10 cellular contexts compared by ENCODE assay signal in the genomic region with DNA sequence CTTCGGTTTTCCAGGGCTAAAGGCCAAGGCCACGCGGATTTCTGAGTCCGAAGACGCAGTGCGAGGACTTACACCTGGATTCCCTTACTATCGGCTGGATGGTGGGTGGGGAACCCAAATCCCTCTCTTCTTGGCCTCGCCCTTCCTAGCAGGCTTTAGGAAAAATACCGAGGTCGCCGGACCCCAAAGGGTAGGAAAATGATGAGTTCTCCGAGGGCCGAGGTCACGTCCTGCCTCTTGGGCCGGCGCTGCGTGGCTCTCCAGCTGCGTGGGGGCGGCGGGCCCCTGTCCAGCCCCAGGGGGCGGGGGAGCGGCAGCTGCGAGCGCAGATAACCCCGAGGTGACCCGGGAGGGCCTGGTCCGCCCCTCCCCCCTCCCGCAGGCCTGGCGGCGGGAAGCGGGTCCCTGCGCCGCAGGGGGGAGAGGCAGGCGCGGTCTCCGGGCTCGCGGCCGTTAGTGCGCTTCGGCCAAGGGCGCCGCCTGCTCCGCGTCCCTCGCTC. TPM values are rescaled to one million over a fixed set of nuclear protein-coding genes. Genes with fewer than 3 reads are reported as not detected.
DNase-seq lines count a peak whose midpoint lies in the region; ATAC-seq and TF ChIP-seq lines count a peak whose summit lies in the region.
"Had no signal": no experiment of that assay in that cellular context is flagged by ENCODE, and none has a peak within 500 bp of the region (broad histone marks: within the 10 kb centered on the region; RNA-seq: fewer than 3 reads in every experiment).

No MANE protein-coding gene starts in this region.

- peak overlapping the region; percentile 56 for H3K4me2 ChIP-seq in mesendoderm (ENCODE audit: low read length)

- H3K18ac ChIP-seq in mesendoderm (ENCODE audit: low read length): no peak overlapping the region

- no peaks in the 10 kb centered on the region for H3K79me2 ChIP-seq in mesendoderm (ENCODE audit: control insufficient read depth, insufficient read depth, low read length)

- peaks cover 83% of the 10 kb centered on the region for H3K27me3 ChIP-seq in CD4-positive, alpha-beta T cell (ENCODE audit: control insufficient read depth, insufficient read depth, low read length)
- peaks cover 45% of the 10 kb centered on the region for H3K27me3 ChIP-seq in mesendoderm (ENCODE audit: insufficient read depth, low read length, poor library complexity)

- no peak overlapping the region for H2BK5ac ChIP-seq in mesendoderm (ENCODE audit: low read length)

- H3K36me3 Mint-ChIP-seq in CD4-positive, alpha-beta T cell (ENCODE audit: low read depth): no peaks in the 10 kb centered on the region
- H3K36me3 Mint-ChIP-seq in activated CD8-positive, alpha-beta T cell treated with anti-CD3 and anti-CD28 coated beads for 36 hours (ENCODE audit: low read depth): no peaks in the 10 kb centered on the region

- TF ChIP-seq CTCF in CD4-positive, alpha-beta T cell (IDR thresholded peaks at IDR 0.05): no peak
- no peak for TF ChIP-seq CTCF in GM13977 (IDR thresholded peaks at IDR 0.05; ENCODE audit: extremely low read depth, insufficient read depth, missing control alignments)
- TF ChIP-seq CTCF in activated CD8-positive, alpha-beta T cell treated with anti-CD3 and anti-CD28 coated beads for 36 hours (IDR thresholded peaks at IDR 0.05): no peak

- peaks cover 48% of the 10 kb centered on the region for H3K4me1 Mint-ChIP-seq in CD4-positive, alpha-beta T cell (ENCODE audit: low read depth)
- peaks cover 36% of the 10 kb centered on the region for H3K4me1 Mint-ChIP-seq in activated CD8-positive, alpha-beta T cell treated with anti-CD3 and anti-CD28 coated beads for 36 hours (ENCODE audit: low read depth)

- no peak overlapping the region for H3K23ac ChIP-seq in mesendoderm (ENCODE audit: low read length)

- no peak overlapping the region for H2AK5ac ChIP-seq in mesendoderm (ENCODE audit: low read length)

- in situ Hi-C loops in GM13977 (cut with MboI; ENCODE audit: low pct_unique_long_range_greater_than_20kb, low sequenced_read_pairs, unreplicated experiment): loop anchor here (5.0 kb wide), 1 partner anchor 412 kb away; no protein-coding TSS in a partner anchor

- H3K27me3 Mint-ChIP-seq in CD4-positive, alpha-beta T cell: peaks cover 90% of the 10 kb centered on the region
- H3K27me3 Mint-ChIP-seq in activated CD8-positive, alpha-beta T cell treated with anti-CD3 and anti-CD28 coated beads for 36 hours: peaks cover 73% of the 10 kb centered on the region

- peaks cover 7% of the 10 kb centered on the region for H3K4me1 ChIP-seq in mesendoderm (ENCODE audit: control insufficient read depth, low read depth, low read length)

- H3K4me3 Mint-ChIP-seq in CD4-positive, alpha-beta T cell: peak overlapping the region; percentile 70
- peak overlapping the region; percentile 55 for H3K4me3 Mint-ChIP-seq in activated CD8-positive, alpha-beta T cell treated with anti-CD3 and anti-CD28 coated beads for 36 hours

- DNase-seq in CD4-positive, alpha-beta T cell: no peak
- DNase-seq in GM13977 (ENCODE audit: low spot score) (peak; percentile 55), mesendoderm (no peak), H4 (ENCODE audit: low spot score) (no peak)
- no peak for DNase-seq in activated CD8-positive, alpha-beta T cell treated with anti-CD3 and anti-CD28 coated beads for 36 hours
- DNase-seq: T-helper 9 cell had no signal

- H3K9me3 ChIP-seq in CD4-positive, alpha-beta T cell (ENCODE audit: control insufficient read depth, low read length): no peaks in the 10 kb centered on the region

- no peaks in the 10 kb centered on the region for H3K79me1 ChIP-seq in mesendoderm (ENCODE audit: low read length)

- H3K4me3 ChIP-seq in mesendoderm (ENCODE audit: low read length): no peak overlapping the region

- no peak overlapping the region for H2BK15ac ChIP-seq in mesendoderm (replicated peaks; ENCODE audit: low read depth)

- no peaks in the 10 kb centered on the region for H3K9me3 Mint-ChIP-seq in CD4-positive, alpha-beta T cell
- H3K9me3 Mint-ChIP-seq in activated CD8-positive, alpha-beta T cell treated with anti-CD3 and anti-CD28 coated beads for 36 hours: no peaks in the 10 kb centered on the region

- no peak overlapping the region for H3K27ac ChIP-seq in CD4-positive, alpha-beta T cell (ENCODE audit: low read depth, low read length)
- no peak overlapping the region for H3K27ac ChIP-seq in mesendoderm (ENCODE audit: low read depth, low read length)

- WGBS in mesendoderm (ENCODE audit: extremely low coverage, insufficient coverage, low lambda C conversion rate): no CpG with 5 or more reads among the region's 46 CpGs

- no peaks in the 10 kb centered on the region for H3K36me3 ChIP-seq in mesendoderm (ENCODE audit: control insufficient read depth, insufficient read depth, low read length)

- CTCF ChIA-PET in CD4-positive, alpha-beta T cell (lab: Charles Lee): interaction anchor here (1.1 to 2.3 kb wide), 2 partner anchors 14 to 246 kb away, joined by 4 to 7 read pairs; no protein-coding TSS in a partner anchor
- CTCF ChIA-PET in activated CD8-positive, alpha-beta T cell treated with anti-CD3 and anti-CD28 coated beads for 36 hours (lab: Charles Lee): interaction anchor here (0.9 to 2.4 kb wide), 10 partner anchors 9 to 425 kb away, joined by 3 to 13 read pairs (median 8); partner anchors contain the start of gene HMX2

- POLR2A ChIA-PET in CD4-positive, alpha-beta T cell (lab: Charles Lee): interaction anchor here (1.3 kb wide), 1 partner anchor 19 kb away, joined by 8 read pairs; the partner anchor contains the start of gene BUB3
- POLR2A ChIA-PET in activated CD8-positive, alpha-beta T cell treated with anti-CD3 and anti-CD28 coated beads for 36 hours (lab: Charles Lee): interaction anchor here (1.4 to 2.4 kb wide), 2 partner anchors 11 to 15 kb away, joined by 4 to 9 read pairs; no protein-coding TSS in a partner anchor

- intact Hi-C loops in CD4-positive, alpha-beta T cell (cut with DNase I, micrococcal nuclease): loop anchor here (5.0 kb wide), 5 partner anchors 93 to 1252 kb away; no protein-coding TSS in a partner anchor
- intact Hi-C loops in activated CD8-positive, alpha-beta T cell treated with anti-CD3 and anti-CD28 coated beads for 36 hours (cut with micrococcal nuclease): loop anchor here (2.0 to 5.0 kb wide), 2 partner anchors 16 to 242 kb away; no protein-coding TSS in a partner anchor

- no peak overlapping the region for H4K5ac ChIP-seq in mesendoderm (ENCODE audit: low read length)

- no peak overlapping the region for H3K4ac ChIP-seq in mesendoderm (ENCODE audit: low read depth, low read length)

- H3K56ac ChIP-seq in mesendoderm (ENCODE audit: low read length): peak overlapping the region; percentile 36

- H4K8ac ChIP-seq in mesendoderm (ENCODE audit: low read depth, low read length): no peak overlapping the region

- H2BK120ac ChIP-seq in mesendoderm (ENCODE audit: low read depth, low read length): no peak overlapping the region

- no peak for ATAC-seq in CD4-positive, alpha-beta T cell (ENCODE audit: poor library complexity)
- ATAC-seq in activated CD8-positive, alpha-beta T cell treated with anti-CD3 and anti-CD28 coated beads for 36 hours: no peak
- no peak for ATAC-seq in HG03175 (IDR thresholded peaks at IDR 0.05; ENCODE audit: unreplicated experiment)
- ATAC-seq in HG03520 (IDR thresholded peaks at IDR 0.05; ENCODE audit: unreplicated experiment): no peak
- ATAC-seq in GM21619 (IDR thresholded peaks at IDR 0.05; ENCODE audit: unreplicated experiment): no peak
- ATAC-seq: left lobe of liver had no signal

- no peak overlapping the region for H3K9ac ChIP-seq in mesendoderm (ENCODE audit: low read length)

- H3K27ac Mint-ChIP-seq in CD4-positive, alpha-beta T cell: no peak overlapping the region
- H3K27ac Mint-ChIP-seq in activated CD8-positive, alpha-beta T cell treated with anti-CD3 and anti-CD28 coated beads for 36 hours: no peak overlapping the region

RNA-seq across cellular contexts. Expression of gene HMX3, which starts 0.8 kb away (rescaled TPM):
- total RNA-seq in CD4-positive, alpha-beta T cell: under 1 TPM in 1 of 2 experiments, not detected in 1; 0.34 TPM
- total RNA-seq in activated CD8-positive, alpha-beta T cell treated with anti-CD3 and anti-CD28 coated beads for 36 hours: under 1 TPM; 0.45 to 0.69 TPM
- 0.22 TPM for polyA plus RNA-seq in mesendoderm (2013, experiment 1 of 2)
- polyA plus RNA-seq in mesendoderm (2013, experiment 2 of 2): 0.15 TPM
- total RNA-seq in H4 (2014; rRNA removed; shearing (Covaris generic)): 0.45 TPM in 1 of 2 replicates, not detected in the other

RNA-seq across cellular contexts. Expression of gene HMX2, which starts 13.0 kb away (rescaled TPM):
- not detected for total RNA-seq in CD4-positive, alpha-beta T cell
- under 1 TPM; 0.43 to 0.90 TPM for total RNA-seq in activated CD8-positive, alpha-beta T cell treated with anti-CD3 and anti-CD28 coated beads for 36 hours
- 0.24 TPM for polyA plus RNA-seq in mesendoderm (2013, experiment 1 of 2)
- polyA plus RNA-seq in mesendoderm (2013, experiment 2 of 2): 0.24 TPM
- 0.27 TPM in 1 of 2 replicates, not detected in the other for total RNA-seq in H4 (2014; rRNA removed; shearing (Covaris generic))
- total RNA-seq: left lobe of liver had no signal

RNA-seq across cellular contexts. Expression of gene BUB3, which starts 19.2 kb away (rescaled TPM):
- 100 to 1,000 TPM; 167 to 178 TPM for total RNA-seq in CD4-positive, alpha-beta T cell
- total RNA-seq in activated CD8-positive, alpha-beta T cell treated with anti-CD3 and anti-CD28 coated beads for 36 hours: 100 to 1,000 TPM; 256 to 273 TPM
- polyA plus RNA-seq in mesendoderm (2013, experiment 1 of 2): 114 TPM
- polyA plus RNA-seq in mesendoderm (2013, experiment 2 of 2): 115 TPM
- 220 and 223 TPM in 2 replicates for total RNA-seq in H4 (2014; rRNA removed; shearing (Covaris generic))
